39 cellular contexts compared by ENCODE assay signal in the genomic region with DNA sequence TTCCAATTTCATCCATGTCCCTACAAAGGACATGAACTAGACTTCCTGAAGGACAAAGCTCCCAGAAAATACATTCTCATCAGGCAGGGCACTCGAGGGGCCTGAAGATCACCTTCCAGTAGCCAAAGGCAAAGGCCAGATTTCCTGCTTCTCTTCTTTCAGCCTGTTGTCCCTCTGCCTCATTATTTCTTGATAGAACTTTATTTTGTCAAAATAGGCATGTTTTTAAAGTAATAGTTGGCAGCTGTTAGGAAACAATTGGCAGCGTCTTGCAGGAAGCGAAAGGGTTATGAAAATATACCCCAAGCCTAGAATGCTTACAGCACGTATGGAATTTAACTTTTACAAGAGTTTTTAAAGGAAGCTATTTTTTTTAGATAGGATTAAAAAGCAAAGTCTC.
"Had no signal": no experiment of that assay in that cellular context is flagged by ENCODE, and none has a peak within 500 bp of the region (broad histone marks: within the 10 kb centered on the region; RNA-seq: fewer than 3 reads in every experiment).

No MANE protein-coding gene starts in this region.

- FAIRE-seq: bronchial epithelial cell had no signal

- H3K27ac ChIP-seq: ascending aorta, cardiac muscle cell, WERI-Rb-1 had no signal

- H3K4me3 Mint-ChIP-seq: activated CD4-positive, alpha-beta memory T cell treated with anti-CD3 and anti-CD28 coated beads, Interleukin-2, amount 10 ng/mL, durations not matched to agents 7 days and 5 days; activated CD4-positive, alpha-beta T cell treated with anti-CD3 and anti-CD28 coated beads for 36 hours; activated CD4-positive, alpha-beta T cell treated with anti-CD3 and anti-CD28 coated beads, Interleukin-2, amount 10 ng/mL, durations not matched to agents 7 days and 5 days; activated CD8-positive, alpha-beta memory T cell treated with anti-CD3 and anti-CD28 coated beads, Interleukin-2, amount 10 ng/mL, durations not matched to agents 7 days and 5 days; activated CD8-positive, alpha-beta T cell treated with anti-CD3 and anti-CD28 coated beads, Interleukin-2, amount 10 ng/mL, durations not matched to agents 7 days and 5 days; activated naive CD4-positive, alpha-beta T cell treated with anti-CD3 and anti-CD28 coated beads for 36 hours; activated naive CD8-positive, alpha-beta T cell; activated naive CD8-positive, alpha-beta T cell treated with anti-CD3 and anti-CD28 coated beads, Interleukin-2, amount 10 ng/mL, durations not matched to agents 7 days and 5 days; activated naive CD8-positive, alpha-beta T cell treated with anti-CD3 and anti-CD28 coated beads, Interleukin-2, amount 50 U/mL, for 24 hours; activated T-cell treated with anti-CD3 and anti-CD28 coated beads, Interleukin-2, amount 50 U/mL, for 24 hours; brain; central memory CD8-positive, alpha-beta T cell; T-helper 1 cell treated with Interleukin-12 subunit alpha and Interleukin-12 subunit beta and Interleukin-4 antibody, amounts not matched to agents 30 μg/mL and 1 μg/mL, for 36 hours; T-helper 2 cell treated with Interferon-gamma antibody and Interleukin-4, amounts not matched to agents 5 μg/mL and 100 μg/mL, for 36 hours; WTC11 had no signal

- H3K4me3 ChIP-seq: ascending aorta, cardiac muscle cell had no signal

- H3K27me3 Mint-ChIP-seq: activated CD4-positive, alpha-beta memory T cell treated with anti-CD3 and anti-CD28 coated beads, Interleukin-2, amount 10 ng/mL, durations not matched to agents 7 days and 5 days; activated CD4-positive, alpha-beta T cell treated with anti-CD3 and anti-CD28 coated beads, Interleukin-2, amount 10 ng/mL, durations not matched to agents 7 days and 5 days; activated CD8-positive, alpha-beta memory T cell treated with anti-CD3 and anti-CD28 coated beads, Interleukin-2, amount 10 ng/mL, durations not matched to agents 7 days and 5 days had no signal

- H3K9me3 Mint-ChIP-seq: activated naive CD8-positive, alpha-beta T cell treated with anti-CD3 and anti-CD28 coated beads, Interleukin-2, amount 10 ng/mL, durations not matched to agents 7 days and 5 days; activated T-helper 2 cell treated with anti-CD3 and anti-CD28 coated beads, Interferon-gamma antibody, Interleukin-2, Interleukin-4, amounts not matched to agents 10 μg/mL and 5 μg/mL and 100 μg/mL, durations not matched to agents 14 hours and 24 hours and 36 hours had no signal

- H3K4me1 ChIP-seq: ascending aorta had no signal

- H3K27ac Mint-ChIP-seq: activated CD4-positive, alpha-beta memory T cell treated with anti-CD3 and anti-CD28 coated beads, Interleukin-2, amount 10 ng/mL, durations not matched to agents 7 days and 5 days; activated CD4-positive, alpha-beta T cell treated with anti-CD3 and anti-CD28 coated beads for 36 hours; activated CD4-positive, alpha-beta T cell treated with anti-CD3 and anti-CD28 coated beads, Interleukin-2, amount 10 ng/mL, durations not matched to agents 7 days and 5 days; activated CD8-positive, alpha-beta memory T cell treated with anti-CD3 and anti-CD28 coated beads, Interleukin-2, amount 10 ng/mL, durations not matched to agents 7 days and 5 days; activated CD8-positive, alpha-beta T cell treated with anti-CD3 and anti-CD28 coated beads, Interleukin-2, amount 10 ng/mL, durations not matched to agents 7 days and 5 days; activated naive CD4-positive, alpha-beta T cell treated with anti-CD3 and anti-CD28 coated beads for 36 hours; activated naive CD8-positive, alpha-beta T cell; activated naive CD8-positive, alpha-beta T cell treated with anti-CD3 and anti-CD28 coated beads, Interleukin-2, amount 10 ng/mL, durations not matched to agents 7 days and 5 days; activated naive CD8-positive, alpha-beta T cell treated with anti-CD3 and anti-CD28 coated beads, Interleukin-2, amount 50 U/mL, for 24 hours; activated T-cell treated with anti-CD3 and anti-CD28 coated beads, Interleukin-2, amount 50 U/mL, for 24 hours; activated T-helper 2 cell treated with anti-CD3 and anti-CD28 coated beads, Interferon-gamma antibody, Interleukin-2, Interleukin-4, amounts not matched to agents 10 μg/mL and 5 μg/mL and 100 μg/mL, durations not matched to agents 14 hours and 24 hours and 36 hours; brain; T-helper 1 cell treated with Interleukin-12 subunit alpha and Interleukin-12 subunit beta and Interleukin-4 antibody, amounts not matched to agents 30 μg/mL and 1 μg/mL, for 36 hours; T-helper 2 cell treated with Interferon-gamma antibody and Interleukin-4, amounts not matched to agents 5 μg/mL and 100 μg/mL, for 36 hours; WTC11 had no signal

- H3K36me3 Mint-ChIP-seq: activated CD8-positive, alpha-beta memory T cell treated with anti-CD3 and anti-CD28 coated beads, Interleukin-2, amount 10 ng/mL, durations not matched to agents 7 days and 5 days; activated naive CD8-positive, alpha-beta T cell; activated naive CD8-positive, alpha-beta T cell treated with anti-CD3 and anti-CD28 coated beads, Interleukin-2, amount 10 ng/mL, durations not matched to agents 7 days and 5 days; brain; WTC11 had no signal

- H3K27me3 ChIP-seq: ascending aorta, cardiac muscle cell had no signal

- ATAC-seq: activated CD4-positive, alpha-beta T cell treated with anti-CD3 and anti-CD28 coated beads for 36 hours; activated CD4-positive, CD25-positive, alpha-beta regulatory T cell treated with anti-CD3 and anti-CD28 coated beads, Interleukin-2, amount 50 U/mL, for 24 hours; activated CD8-positive, alpha-beta memory T cell treated with anti-CD3 and anti-CD28 coated beads, Interleukin-2, amount 10 ng/mL, durations not matched to agents 7 days and 5 days; activated CD8-positive, alpha-beta T cell treated with anti-CD3 and anti-CD28 coated beads, Interleukin-2, amount 10 ng/mL, durations not matched to agents 7 days and 5 days; activated naive CD8-positive, alpha-beta T cell treated with anti-CD3 and anti-CD28 coated beads, Interleukin-2, amount 50 U/mL, for 24 hours; WTC11 had no signal

- H3K36me3 ChIP-seq: ascending aorta, cardiac muscle cell, WERI-Rb-1 had no signal

- DNase-seq: activated CD4-positive, alpha-beta memory T cell treated with anti-CD3 and anti-CD28 coated beads, Interleukin-2, amount 10 ng/mL, durations not matched to agents 7 days and 5 days; activated CD4-positive, alpha-beta T cell treated with anti-CD3 and anti-CD28 coated beads for 1 hour; activated CD4-positive, alpha-beta T cell treated with anti-CD3 and anti-CD28 coated beads for 36 hours; activated CD4-positive, alpha-beta T cell treated with anti-CD3 and anti-CD28 coated beads for 48 hours; activated CD4-positive, alpha-beta T cell treated with anti-CD3 and anti-CD28 coated beads, Interleukin-2, amount 10 ng/mL, durations not matched to agents 7 days and 5 days; activated CD4-positive, alpha-beta T cell treated with anti-CD3 and anti-CD28 coated beads, Interleukin-2, amount 50 U/mL, for 48 hours; activated CD4-positive, CD25-positive, alpha-beta regulatory T cell; activated CD8-positive, alpha-beta memory T cell treated with anti-CD3 and anti-CD28 coated beads for 24 hours; activated CD8-positive, alpha-beta memory T cell treated with anti-CD3 and anti-CD28 coated beads, Interleukin-2, amount 10 ng/mL, durations not matched to agents 7 days and 5 days; activated CD8-positive, alpha-beta memory T cell treated with anti-CD3 and anti-CD28 coated beads, Interleukin-2, amount 50 U/mL, for 48 hours; activated CD8-positive, alpha-beta T cell treated with anti-CD3 and anti-CD28 coated beads, Interleukin-2, amount 10 ng/mL, durations not matched to agents 7 days and 5 days; activated effector memory CD4-positive, alpha-beta T cell treated with anti-CD3 and anti-CD28 coated beads, Interleukin-2, amount 50 U/mL, for 16 hours; activated gamma-delta T cell treated with Interleukin-2 at 50 U/mL for 16 hours; activated naive CD4-positive, alpha-beta T cell; activated naive CD4-positive, alpha-beta T cell treated with anti-CD3 and anti-CD28 coated beads for 36 hours; activated naive CD4-positive, alpha-beta T cell treated with anti-CD3 and anti-CD28 coated beads, Interleukin-2, amount 50 U/mL, for 16 hours; activated naive CD8-positive, alpha-beta T cell treated with anti-CD3 and anti-CD28 coated beads, Interleukin-2, amount 10 ng/mL, durations not matched to agents 7 days and 5 days; activated naive CD8-positive, alpha-beta T cell treated with anti-CD3 and anti-CD28 coated beads, Interleukin-2, amount 50 U/mL, for 24 hours; activated T-cell treated with anti-CD3 and anti-CD28 coated beads, Interleukin-2, amount 50 U/mL, for 24 hours; activated T-cell treated with anti-CD3 and anti-CD28 coated beads, Interleukin-2, amount 50 U/mL, for 48 hours; amygdala; anterior cingulate cortex; caudate nucleus; cerebellar nuclear complex; T-helper 1 cell; T-helper 2 cell; T-helper 9 cell; WERI-Rb-1 had no signal

- H3K4me1 Mint-ChIP-seq: activated CD4-positive, alpha-beta memory T cell treated with anti-CD3 and anti-CD28 coated beads, Interleukin-2, amount 10 ng/mL, durations not matched to agents 7 days and 5 days; activated CD4-positive, alpha-beta T cell treated with anti-CD3 and anti-CD28 coated beads for 36 hours; activated CD4-positive, alpha-beta T cell treated with anti-CD3 and anti-CD28 coated beads, Interleukin-2, amount 10 ng/mL, durations not matched to agents 7 days and 5 days; activated CD8-positive, alpha-beta memory T cell treated with anti-CD3 and anti-CD28 coated beads, Interleukin-2, amount 10 ng/mL, durations not matched to agents 7 days and 5 days; activated naive CD8-positive, alpha-beta T cell treated with anti-CD3 and anti-CD28 coated beads, Interleukin-2, amount 10 ng/mL, durations not matched to agents 7 days and 5 days; activated naive CD8-positive, alpha-beta T cell treated with anti-CD3 and anti-CD28 coated beads, Interleukin-2, amount 50 U/mL, for 24 hours; brain; central memory CD8-positive, alpha-beta T cell had no signal
